Comparison of ENCODE assay signal across 21 cellular contexts in genomic region chr13:30685320-30685859, GRCh38. TPM values are rescaled to one million over a fixed set of nuclear protein-coding genes. Genes with fewer than 3 reads are reported as not detected.
"Had no signal": no experiment of that assay in that cellular context is flagged by ENCODE, and none has a peak within 500 bp of the region (broad histone marks: within the 10 kb centered on the region; RNA-seq: fewer than 3 reads in every experiment).

No MANE protein-coding gene starts in this region.

- H3K4me3 ChIP-seq: body of pancreas, ovary, right lobe of liver, stomach had no signal

- ATAC-seq: activated CD8-positive, alpha-beta T cell treated with anti-CD3 and anti-CD28 coated beads, Interleukin-2, amount 10 ng/mL, durations not matched to agents 7 days and 5 days; body of pancreas; left lobe of liver; naive thymus-derived CD8-positive, alpha-beta T cell; right lobe of liver had no signal

- H3K27me3 ChIP-seq: body of pancreas, ovary, right lobe of liver, stomach had no signal

- H3K4me1 Mint-ChIP-seq: endodermal cell had no signal

- H3K36me3 Mint-ChIP-seq: memory B cell; naive thymus-derived CD8-positive, alpha-beta T cell; type B pancreatic cell had no signal

- DNase-seq: activated CD4-positive, alpha-beta T cell treated with anti-CD3 and anti-CD28 coated beads, Interleukin-2, amount 10 ng/mL, durations not matched to agents 7 days and 5 days; activated CD8-positive, alpha-beta T cell treated with anti-CD3 and anti-CD28 coated beads, Interleukin-2, amount 10 ng/mL, durations not matched to agents 7 days and 5 days; activated naive CD4-positive, alpha-beta T cell treated with anti-CD3 and anti-CD28 coated beads for 36 hours; activated T-cell treated with anti-CD3 and anti-CD28 coated beads, Interleukin-2, amount 50 U/mL, for 24 hours; body of pancreas; central memory CD4-positive, alpha-beta T cell; foreskin fibroblast; naive thymus-derived CD8-positive, alpha-beta T cell; ovary; right lobe of liver; small intestine; stimulated activated CD4-positive, alpha-beta T cell treated with anti-CD3 and anti-CD28 coated beads, Interleukin-4, amount 100 ng/mL, for 1 hour; stomach; T1000 had no signal

- H3K9me3 Mint-ChIP-seq: activated CD4-positive, alpha-beta T cell treated with anti-CD3 and anti-CD28 coated beads, Interleukin-2, amount 10 ng/mL, durations not matched to agents 7 days and 5 days; endodermal cell; naive thymus-derived CD8-positive, alpha-beta T cell; type B pancreatic cell had no signal

- H3K9me3 ChIP-seq: body of pancreas, ovary, right lobe of liver, stomach had no signal

- H3K27me3 Mint-ChIP-seq: memory B cell; naive thymus-derived CD8-positive, alpha-beta T cell; type B pancreatic cell had no signal

- H3K4me1 ChIP-seq: body of pancreas, right lobe of liver had no signal

- H3K4me3 Mint-ChIP-seq: activated CD4-positive, alpha-beta T cell treated with anti-CD3 and anti-CD28 coated beads, Interleukin-2, amount 10 ng/mL, durations not matched to agents 7 days and 5 days; activated CD8-positive, alpha-beta T cell treated with anti-CD3 and anti-CD28 coated beads, Interleukin-2, amount 10 ng/mL, durations not matched to agents 7 days and 5 days; activated naive CD4-positive, alpha-beta T cell treated with anti-CD3 and anti-CD28 coated beads for 36 hours; activated T-cell treated with anti-CD3 and anti-CD28 coated beads, Interleukin-2, amount 50 U/mL, for 24 hours; endodermal cell; memory B cell; naive thymus-derived CD8-positive, alpha-beta T cell; type B pancreatic cell had no signal

- H3K27ac Mint-ChIP-seq: activated CD4-positive, alpha-beta T cell treated with anti-CD3 and anti-CD28 coated beads, Interleukin-2, amount 10 ng/mL, durations not matched to agents 7 days and 5 days; activated CD8-positive, alpha-beta T cell treated with anti-CD3 and anti-CD28 coated beads, Interleukin-2, amount 10 ng/mL, durations not matched to agents 7 days and 5 days; activated naive CD4-positive, alpha-beta T cell treated with anti-CD3 and anti-CD28 coated beads for 36 hours; activated T-cell treated with anti-CD3 and anti-CD28 coated beads, Interleukin-2, amount 50 U/mL, for 24 hours; activated T-helper 2 cell treated with anti-CD3 and anti-CD28 coated beads, Interferon-gamma antibody, Interleukin-2, Interleukin-4, amounts not matched to agents 10 μg/mL and 5 μg/mL and 100 μg/mL, durations not matched to agents 14 hours and 24 hours and 36 hours; endodermal cell; memory B cell; naive thymus-derived CD8-positive, alpha-beta T cell; type B pancreatic cell had no signal

- H3K27ac ChIP-seq: body of pancreas, epithelial cell of prostate, ovary, right lobe of liver, stomach had no signal

- H3K36me3 ChIP-seq: ovary, right lobe of liver, stomach had no signal

RNA-seq across cellular contexts. Expression of gene ALOX5AP, which starts 50.0 kb away (rescaled TPM):
- total RNA-seq: endodermal cell, pulmonary artery endothelial cell had no signal
